ENCODE assay signal across 17 cellular contexts in genomic region chr3:58868101-58868779, GRCh38.
A peak's percentile ranks its signal among the peaks of the same experiment; 100 is the strongest.
DNase-seq lines count a peak whose midpoint lies in the region; ATAC-seq, FAIRE-seq and TF ChIP-seq lines count a peak whose summit lies in the region.
"Had no signal": no experiment of that assay in that cellular context is flagged by ENCODE, and none has a peak within 500 bp of the region (broad histone marks: within the 10 kb centered on the region; RNA-seq: fewer than 3 reads in every experiment).

No MANE protein-coding gene starts in this region.

- H3K27ac Mint-ChIP-seq in stimulated activated naive B cell treated with anti-CD40 and anti-IgM and Interleukin-4, amounts not matched to agents 10 μg/mL and 1 μg/mL and 100 μg/mL, for 72 hours, result peak overlapping the region; percentile 42
- H3K27ac Mint-ChIP-seq: activated CD8-positive, alpha-beta T cell treated with anti-CD3 and anti-CD28 coated beads, Interleukin-2, amount 10 ng/mL, durations not matched to agents 7 days and 5 days; activated T-helper 17 cell treated with anti-CD3 and anti-CD28 coated beads, Interleukin-2, amount 50 U/mL, for 72 hours; CD4-positive, alpha-beta memory T cell; nephron progenitor cell had no signal

- intact Hi-C loops in breast epithelium (cut with DNase I; ENCODE audit: low total_unique reads), result no loop called here

- no peaks in the 10 kb centered on the region for H3K4me1 ChIP-seq in breast epithelium
- H3K4me1 ChIP-seq: SJSA1, suprapubic skin had no signal

- H3K27ac ChIP-seq in breast epithelium, result no peak overlapping the region
- H3K27ac ChIP-seq: SJSA1, suprapubic skin had no signal

- TF ChIP-seq CTCF in omental fat pad (IDR thresholded peaks at IDR 0.05) (no peak), breast epithelium (IDR thresholded peaks at IDR 0.05) (no peak)

- no peaks in the 10 kb centered on the region for H3K36me3 ChIP-seq in breast epithelium
- H3K36me3 ChIP-seq: HAP-1, SJSA1, suprapubic skin had no signal

- H3K4me3 Mint-ChIP-seq in stimulated activated naive B cell treated with anti-CD40 and anti-IgM and Interleukin-4, amounts not matched to agents 10 μg/mL and 1 μg/mL and 100 μg/mL, for 72 hours, result peak overlapping the region in 1 of 2 donors; percentile 30
- H3K4me3 Mint-ChIP-seq: activated CD8-positive, alpha-beta T cell treated with anti-CD3 and anti-CD28 coated beads, Interleukin-2, amount 10 ng/mL, durations not matched to agents 7 days and 5 days; activated T-helper 17 cell treated with anti-CD3 and anti-CD28 coated beads, Interleukin-2, amount 50 U/mL, for 72 hours; CD4-positive, alpha-beta memory T cell; nephron progenitor cell had no signal

- DNase-seq in GM19239 (ENCODE audit: insufficient read length, low spot score) (peak; percentile 21), NOMO-1 treated with dmso at 0.1 percent for 144 hours (lab: John Stamatoyannopoulos, UW; ENCODE audit: unreplicated experiment) (peak; percentile 64), cerebellar nuclear complex (lab: John Stamatoyannopoulos, UW) (no peak), omental fat pad (ENCODE audit: low spot score) (no peak), breast epithelium (ENCODE audit: low spot score in 2 of 2) (no peak)
- DNase-seq in stimulated activated naive B cell treated with anti-CD40 and anti-IgM and Interleukin-4, amounts not matched to agents 10 μg/mL and 1 μg/mL and 100 μg/mL, for 72 hours, result no peak
- DNase-seq: activated CD8-positive, alpha-beta T cell treated with anti-CD3 and anti-CD28 coated beads, Interleukin-2, amount 10 ng/mL, durations not matched to agents 7 days and 5 days; CD4-positive, alpha-beta memory T cell; mammary epithelial cell; nephron progenitor cell had no signal

- H3K27me3 ChIP-seq in breast epithelium, result no peaks in the 10 kb centered on the region
- H3K27me3 ChIP-seq: SJSA1, suprapubic skin had no signal

- peak; percentile 91 for FAIRE-seq in GM19239 (lab: Jason Lieb, UNC)
- FAIRE-seq: frontal cortex, TTC549 had no signal

- ATAC-seq in HG03108 (IDR thresholded peaks at IDR 0.05; ENCODE audit: unreplicated experiment) (peak; percentile 57), omental fat pad (ENCODE audit: low FRiP score) (no peak)
- peak; percentile 65 to 70 for ATAC-seq in stimulated activated naive B cell treated with anti-CD40 and anti-IgM and Interleukin-4, amounts not matched to agents 10 μg/mL and 1 μg/mL and 100 μg/mL, for 72 hours (replicated peaks)
- ATAC-seq: activated CD8-positive, alpha-beta T cell treated with anti-CD3 and anti-CD28 coated beads, Interleukin-2, amount 10 ng/mL, durations not matched to agents 7 days and 5 days; activated T-helper 17 cell treated with anti-CD3 and anti-CD28 coated beads, Interleukin-2, amount 50 U/mL, for 72 hours had no signal

- no peaks in the 10 kb centered on the region for H3K9me3 Mint-ChIP-seq in stimulated activated naive B cell treated with anti-CD40 and anti-IgM and Interleukin-4, amounts not matched to agents 10 μg/mL and 1 μg/mL and 100 μg/mL, for 72 hours
- H3K9me3 Mint-ChIP-seq: activated T-helper 17 cell treated with anti-CD3 and anti-CD28 coated beads, Interleukin-2, amount 50 U/mL, for 72 hours; nephron progenitor cell had no signal

- no peak for TF ChIP-seq POLR2A in breast epithelium (IDR thresholded peaks at IDR 0.05)

- no peak overlapping the region for H3K4me3 ChIP-seq in breast epithelium
- H3K4me3 ChIP-seq: HAP-1, SJSA1, suprapubic skin had no signal

- no peaks in the 10 kb centered on the region for H3K36me3 Mint-ChIP-seq in stimulated activated naive B cell treated with anti-CD40 and anti-IgM and Interleukin-4, amounts not matched to agents 10 μg/mL and 1 μg/mL and 100 μg/mL, for 72 hours
- H3K36me3 Mint-ChIP-seq: CD4-positive, alpha-beta memory T cell had no signal

- H3K9me3 ChIP-seq in breast epithelium, result no peaks in the 10 kb centered on the region
- H3K9me3 ChIP-seq: HAP-1, SJSA1, suprapubic skin had no signal

- H3K4me1 Mint-ChIP-seq in stimulated activated naive B cell treated with anti-CD40 and anti-IgM and Interleukin-4, amounts not matched to agents 10 μg/mL and 1 μg/mL and 100 μg/mL, for 72 hours, result peaks cover 0 to 4% of the 10 kb centered on the region in 2 donors
- H3K4me1 Mint-ChIP-seq: activated T-helper 17 cell treated with anti-CD3 and anti-CD28 coated beads, Interleukin-2, amount 50 U/mL, for 72 hours; CD4-positive, alpha-beta memory T cell; nephron progenitor cell had no signal

- H3K27me3 Mint-ChIP-seq in stimulated activated naive B cell treated with anti-CD40 and anti-IgM and Interleukin-4, amounts not matched to agents 10 μg/mL and 1 μg/mL and 100 μg/mL, for 72 hours, result no peaks in the 10 kb centered on the region
- H3K27me3 Mint-ChIP-seq: CD4-positive, alpha-beta memory T cell had no signal

Comparison
In these comparisons a context has a peak if more than half of its experiments do, and no peak if none do; other contexts are left out.
1. DNase-seq: peak in GM19239 (single experiment) and NOMO-1 treated with dmso at 0.1 percent for 144 hours (single experiment); none in stimulated activated naive B cell treated with anti-CD40 and anti-IgM and Interleukin-4, amounts not matched to agents 10 μg/mL and 1 μg/mL and 100 μg/mL, for 72 hours (single experiment), cerebellar nuclear complex (0 of 2), omental fat pad (single experiment) and breast epithelium (0 of 2).